22 cellular contexts compared by ENCODE assay signal in the genomic region with DNA sequence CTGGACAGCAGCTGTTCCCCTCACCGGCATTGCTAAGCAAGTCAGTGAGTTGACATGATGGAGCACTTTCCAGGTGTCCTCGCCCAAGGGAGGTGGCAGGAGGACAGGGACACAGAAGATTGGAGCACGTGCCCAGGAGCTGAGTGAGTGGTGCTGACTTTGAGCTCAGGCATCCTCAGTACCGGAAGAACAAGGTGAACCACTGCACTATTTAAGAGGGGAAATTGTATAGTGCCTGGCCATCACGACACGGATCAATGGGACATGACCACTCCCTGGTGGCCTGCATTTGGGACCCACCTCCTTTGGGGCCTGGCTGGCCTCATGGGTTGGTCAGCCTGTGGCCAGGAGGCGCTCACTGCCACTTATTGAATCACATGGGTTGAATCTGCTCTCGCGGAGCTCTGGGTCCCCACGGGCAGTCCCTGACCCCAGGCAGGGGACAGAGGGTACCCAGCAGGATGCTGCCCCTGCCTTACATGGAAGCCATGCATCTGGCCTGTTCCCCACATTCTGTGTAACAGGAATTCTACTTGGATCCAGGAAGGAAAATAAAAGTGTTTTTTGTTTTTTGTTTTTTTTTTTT.
DNase-seq lines count a peak whose midpoint lies in the region; ATAC-seq and TF ChIP-seq lines count a peak whose summit lies in the region.
"Had no signal": no experiment of that assay in that cellular context is flagged by ENCODE, and none has a peak within 500 bp of the region (broad histone marks: within the 10 kb centered on the region; RNA-seq: fewer than 3 reads in every experiment).

No MANE protein-coding gene starts in this region.

- no peak overlapping the region for H3K27ac Mint-ChIP-seq in activated CD8-positive, alpha-beta T cell treated with anti-CD3 and anti-CD28 coated beads, Interleukin-2, amount 10 ng/mL, durations not matched to agents 7 days and 5 days
- H3K27ac Mint-ChIP-seq in activated CD8-positive, alpha-beta T cell treated with anti-CD3 and anti-CD28 coated beads for 36 hours: no peak overlapping the region

- ATAC-seq in activated CD8-positive, alpha-beta T cell treated with anti-CD3 and anti-CD28 coated beads, Interleukin-2, amount 10 ng/mL, durations not matched to agents 7 days and 5 days: no peak
- ATAC-seq in activated CD8-positive, alpha-beta T cell treated with anti-CD3 and anti-CD28 coated beads for 36 hours: no peak
- ATAC-seq in GM19455 (IDR thresholded peaks at IDR 0.05; ENCODE audit: unreplicated experiment): no peak
- ATAC-seq: HepG2, PC-3, SK-N-SH treated with all-trans-retinoic acid at 6 μM for 48 hours had no signal

- no peak overlapping the region for H3K9ac ChIP-seq in Karpas-422 (ENCODE audit: low read length)
- H3K9ac ChIP-seq: GM23248 had no signal

- H4K20me1 ChIP-seq in Karpas-422 (ENCODE audit: insufficient read depth, low read depth, low read length): no peaks in the 10 kb centered on the region

- TF ChIP-seq CTCF in activated CD8-positive, alpha-beta T cell treated with anti-CD3 and anti-CD28 coated beads for 36 hours (IDR thresholded peaks at IDR 0.05): no peak
- no peak for TF ChIP-seq CTCF in vagina (IDR thresholded peaks at IDR 0.05)

- H3K27me3 ChIP-seq in Karpas-422 (ENCODE audit: low read length) (no peaks in the 10 kb centered on the region), vagina (no peaks in the 10 kb centered on the region)

- CTCF ChIA-PET in activated CD8-positive, alpha-beta T cell treated with anti-CD3 and anti-CD28 coated beads, Interleukin-2, amount 10 ng/mL, durations not matched to agents 7 days and 5 days (lab: Charles Lee): no interaction called here
- CTCF ChIA-PET in activated CD8-positive, alpha-beta T cell treated with anti-CD3 and anti-CD28 coated beads for 36 hours (lab: Charles Lee): no interaction called here

- no peaks in the 10 kb centered on the region for H3K9me3 Mint-ChIP-seq in activated CD8-positive, alpha-beta T cell treated with anti-CD3 and anti-CD28 coated beads, Interleukin-2, amount 10 ng/mL, durations not matched to agents 7 days and 5 days (ENCODE audit: insufficient read depth)
- no peaks in the 10 kb centered on the region for H3K9me3 Mint-ChIP-seq in activated CD8-positive, alpha-beta T cell treated with anti-CD3 and anti-CD28 coated beads for 36 hours

- H3K27ac ChIP-seq in Karpas-422 (ENCODE audit: low read length): no peak overlapping the region
- H3K27ac ChIP-seq in vagina: no peak overlapping the region
- H3K27ac ChIP-seq: GM23248, SJCRH30 had no signal

- no peaks in the 10 kb centered on the region for H3K9me3 ChIP-seq in Karpas-422 (ENCODE audit: low read length)
- H3K9me3 ChIP-seq in vagina: no peaks in the 10 kb centered on the region
- H3K9me3 ChIP-seq: SJCRH30 had no signal

- no peaks in the 10 kb centered on the region for H3K79me2 ChIP-seq in Karpas-422 (ENCODE audit: low read length)

- no peaks in the 10 kb centered on the region for H3K27me3 Mint-ChIP-seq in activated CD8-positive, alpha-beta T cell treated with anti-CD3 and anti-CD28 coated beads, Interleukin-2, amount 10 ng/mL, durations not matched to agents 7 days and 5 days (ENCODE audit: low read depth)
- no peaks in the 10 kb centered on the region for H3K27me3 Mint-ChIP-seq in activated CD8-positive, alpha-beta T cell treated with anti-CD3 and anti-CD28 coated beads for 36 hours

- TF ChIP-seq POLR2A in vagina (IDR thresholded peaks at IDR 0.05): no peak

- intact Hi-C loops in activated CD8-positive, alpha-beta T cell treated with anti-CD3 and anti-CD28 coated beads for 36 hours (cut with micrococcal nuclease): no loop called here
- intact Hi-C loops in vagina (cut with DNase I): no loop called here

- no peaks in the 10 kb centered on the region for H3K4me1 Mint-ChIP-seq in activated CD8-positive, alpha-beta T cell treated with anti-CD3 and anti-CD28 coated beads, Interleukin-2, amount 10 ng/mL, durations not matched to agents 7 days and 5 days (ENCODE audit: low read depth)
- no peaks in the 10 kb centered on the region for H3K4me1 Mint-ChIP-seq in activated CD8-positive, alpha-beta T cell treated with anti-CD3 and anti-CD28 coated beads for 36 hours (ENCODE audit: low read depth)

- peak; percentile 9 for DNase-seq in activated CD8-positive, alpha-beta T cell treated with anti-CD3 and anti-CD28 coated beads, Interleukin-2, amount 10 ng/mL, durations not matched to agents 7 days and 5 days
- DNase-seq in activated CD8-positive, alpha-beta T cell treated with anti-CD3 and anti-CD28 coated beads for 36 hours: no peak
- DNase-seq in Karpas-422 (peak; percentile 41), islet precursor cell (peak; percentile 37), vagina (ENCODE audit: extremely low spot score in 2 of 2) (peak; percentile 72 to 85), GF-D8 (lab: John Stamatoyannopoulos, UW) (no peak), NCI-H345 (lab: John Stamatoyannopoulos, UW) (no peak)
- DNase-seq: 8988T; GM23248; Kasumi-1; NCI-H1105 treated with DMSO at 0.1 percent for 48 hours; NCI-H146; NCI-H1930; NCI-H2107; NCI-H446; NCI-H82; NK-92 treated with Interleukin-12 subunit alpha and Interleukin-12 subunit beta, amount 100 ng/mL, for 24 hours; PC-3; SJCRH30 had no signal

- H3K9me2 ChIP-seq in Karpas-422 (replicated peaks; ENCODE audit: insufficient read depth, low read length): no peaks in the 10 kb centered on the region

- POLR2A ChIA-PET in activated CD8-positive, alpha-beta T cell treated with anti-CD3 and anti-CD28 coated beads, Interleukin-2, amount 10 ng/mL, durations not matched to agents 7 days and 5 days (lab: Charles Lee): no interaction called here
- POLR2A ChIA-PET in activated CD8-positive, alpha-beta T cell treated with anti-CD3 and anti-CD28 coated beads for 36 hours (lab: Charles Lee): no interaction called here

- no peaks in the 10 kb centered on the region for H3K36me3 Mint-ChIP-seq in activated CD8-positive, alpha-beta T cell treated with anti-CD3 and anti-CD28 coated beads, Interleukin-2, amount 10 ng/mL, durations not matched to agents 7 days and 5 days (ENCODE audit: low read depth)
- no peaks in the 10 kb centered on the region for H3K36me3 Mint-ChIP-seq in activated CD8-positive, alpha-beta T cell treated with anti-CD3 and anti-CD28 coated beads for 36 hours (ENCODE audit: low read depth)

- H3K4me2 ChIP-seq in Karpas-422 (ENCODE audit: low read depth, low read length, poor library complexity, severe bottlenecking): no peak overlapping the region

- H2AFZ ChIP-seq in Karpas-422 (ENCODE audit: low read length): no peak overlapping the region
- H2AFZ ChIP-seq: GM23248 had no signal

- H3K4me1 ChIP-seq in Karpas-422 (ENCODE audit: low read length) (peaks cover 30% of the 10 kb centered on the region), vagina (no peaks in the 10 kb centered on the region)
- H3K4me1 ChIP-seq: SJCRH30 had no signal

- no peak overlapping the region for H3K4me3 ChIP-seq in Karpas-422 (ENCODE audit: low read length)
- H3K4me3 ChIP-seq in vagina: no peak overlapping the region
- H3K4me3 ChIP-seq: GM23248, SJCRH30 had no signal

- H3K36me3 ChIP-seq in Karpas-422 (ENCODE audit: insufficient read depth, low read length) (no peaks in the 10 kb centered on the region; the same call in 1 of the 2 replicates), vagina (no peaks in the 10 kb centered on the region)
- H3K36me3 ChIP-seq: SJCRH30 had no signal

- H3K4me3 Mint-ChIP-seq in activated CD8-positive, alpha-beta T cell treated with anti-CD3 and anti-CD28 coated beads, Interleukin-2, amount 10 ng/mL, durations not matched to agents 7 days and 5 days: no peak overlapping the region
- no peak overlapping the region for H3K4me3 Mint-ChIP-seq in activated CD8-positive, alpha-beta T cell treated with anti-CD3 and anti-CD28 coated beads for 36 hours

Comparison
In these comparisons a context has a peak if more than half of its experiments do, and no peak if none do; other contexts are left out.
1. DNase-seq: peak in activated CD8-positive, alpha-beta T cell treated with anti-CD3 and anti-CD28 coated beads, Interleukin-2, amount 10 ng/mL, durations not matched to agents 7 days and 5 days (single experiment), Karpas-422 (single experiment), islet precursor cell (single experiment) and vagina (2 of 2); none in activated CD8-positive, alpha-beta T cell treated with anti-CD3 and anti-CD28 coated beads for 36 hours (single experiment), GF-D8 (single experiment) and NCI-H345 (single experiment).